In the genomic region with DNA sequence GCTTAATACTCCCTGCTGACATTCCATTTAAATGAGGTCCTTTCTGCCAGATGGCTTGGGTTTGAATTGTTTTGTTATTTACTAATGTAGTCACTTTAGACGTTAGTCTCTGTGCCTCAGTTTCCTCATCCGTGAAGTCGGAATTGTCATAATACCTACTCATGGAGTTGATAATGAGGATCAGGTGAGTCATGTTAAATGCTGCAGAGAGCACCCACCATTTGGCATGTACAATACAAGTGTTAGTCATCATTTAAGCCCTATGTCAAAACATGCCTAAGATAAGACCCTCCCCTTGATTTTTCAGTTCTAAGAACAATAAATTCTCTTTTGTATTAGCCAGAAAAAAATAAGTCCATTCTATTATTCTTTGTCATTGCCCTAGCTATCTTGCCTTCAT, we compare ENCODE assay signal across 17 cellular contexts.
DNase-seq lines count a peak whose midpoint lies in the region; ATAC-seq, FAIRE-seq and TF ChIP-seq lines count a peak whose summit lies in the region.
"Had no signal": no experiment of that assay in that cellular context is flagged by ENCODE, and none has a peak within 500 bp of the region (broad histone marks: within the 10 kb centered on the region; RNA-seq: fewer than 3 reads in every experiment).

No MANE protein-coding gene starts in this region.

- H3K9me3 ChIP-seq in iPS-20b (ENCODE audit: insufficient read depth, low read depth, low read length) (no peaks in the 10 kb centered on the region), right lobe of liver (no peaks in the 10 kb centered on the region), MG63 (no peaks in the 10 kb centered on the region), right atrium auricular region (no peaks in the 10 kb centered on the region)
- H3K9me3 ChIP-seq: BLaER1 treated with 17β-estradiol and CSF1 and Interleukin-3, amounts not matched to agents 10 nM and 100 nM had no signal

- FAIRE-seq in bronchial epithelial cell (lab: Jason Lieb, UNC) = no peak
- FAIRE-seq: GM12878, GM18507 had no signal

- H3K4me1 Mint-ChIP-seq in GM23338 = peaks cover 14% of the 10 kb centered on the region; the same call in 2 of the 3 replicates
- H3K4me1 Mint-ChIP-seq: CD4-positive, CD25-positive, alpha-beta regulatory T cell had no signal

- DNase-seq in GM23338 (ENCODE audit: low spot score) (no peak), KBM-7 (peak; percentile 66), bronchial epithelial cell (ENCODE audit: low read depth) (peak; percentile 3), right lobe of liver (no peak), MG63 (no peak), right atrium auricular region (ENCODE audit: low spot score) (no peak)
- DNase-seq: 8988T; CD4-positive, CD25-positive, alpha-beta regulatory T cell; DMS79; IMR-90 had no signal

- 0 out of 2 replicates have a peak, but pooled peaks cover 7% of the 10 kb centered on the region for H3F3A ChIP-seq in GM23338 (replicated peaks; ENCODE audit: low read depth)

- in situ Hi-C loops in KBM-7 (cut with MboI; ENCODE audit: low pct_unique_long_range_greater_than_20kb, low sequenced_read_pairs) = no loop called here

- no peak overlapping the region for H2AFZ ChIP-seq in GM23338

- TF ChIP-seq CTCF in GM23338 (conservative IDR thresholded peaks at IDR 0.05; ENCODE audit: low read depth in 2 of 2) (no peak), bronchial epithelial cell (IDR thresholded peaks at IDR 0.05; ENCODE audit: insufficient read depth, low read length, severe bottlenecking) (no peak), right lobe of liver (IDR thresholded peaks at IDR 0.05) (no peak), right atrium auricular region (IDR thresholded peaks at IDR 0.05) (no peak)

- no peaks in the 10 kb centered on the region for H3K9me3 Mint-ChIP-seq in GM23338
- H3K9me3 Mint-ChIP-seq: CD4-positive, CD25-positive, alpha-beta regulatory T cell had no signal

- H3K4me3 ChIP-seq in GM23338 (no peak overlapping the region), bronchial epithelial cell (ENCODE audit: low read depth, low read length) (no peak overlapping the region), iPS-20b (ENCODE audit: low read length) (peak overlapping the region; percentile 26; the same call in 1 of the 2 replicates), right lobe of liver (no peak overlapping the region), MG63 (no peak overlapping the region), right atrium auricular region (no peak overlapping the region)
- H3K4me3 ChIP-seq: BLaER1 treated with 17β-estradiol and CSF1 and Interleukin-3, amounts not matched to agents 10 nM and 100 nM; GM12878 had no signal

- H3K9me2 ChIP-seq in GM23338 (ENCODE audit: insufficient read depth) = no peaks in the 10 kb centered on the region

- H3K27ac Mint-ChIP-seq in GM23338 = peak overlapping the region; percentile 70; the same call in 1 of the 2 replicates
- H3K27ac Mint-ChIP-seq: CD4-positive, CD25-positive, alpha-beta regulatory T cell had no signal

- H3K27me3 Mint-ChIP-seq in GM23338 (ENCODE audit: insufficient read depth, low read depth, poor library complexity) = peaks cover 4% of the 10 kb centered on the region
- H3K27me3 Mint-ChIP-seq: CD4-positive, CD25-positive, alpha-beta regulatory T cell had no signal

- H3K36me3 Mint-ChIP-seq in GM23338 (ENCODE audit: low read depth) = peaks cover 14% of the 10 kb centered on the region; the same call in 2 of the 3 replicates
- H3K36me3 Mint-ChIP-seq: CD4-positive, CD25-positive, alpha-beta regulatory T cell had no signal

- no peaks in the 10 kb centered on the region for H3K36me3 ChIP-seq in GM23338 (ENCODE audit: insufficient read depth)
- H3K36me3 ChIP-seq in bronchial epithelial cell (ENCODE audit: control insufficient read depth, insufficient read depth, low read length) = no peaks in the 10 kb centered on the region
- peaks cover 38% of the 10 kb centered on the region for H3K36me3 ChIP-seq in iPS-20b (ENCODE audit: insufficient read depth, low read depth, low read length)
- no peaks in the 10 kb centered on the region for H3K36me3 ChIP-seq in right lobe of liver
- no peaks in the 10 kb centered on the region for H3K36me3 ChIP-seq in MG63
- no peaks in the 10 kb centered on the region for H3K36me3 ChIP-seq in right atrium auricular region
- H3K36me3 ChIP-seq: BLaER1 treated with 17β-estradiol and CSF1 and Interleukin-3, amounts not matched to agents 10 nM and 100 nM had no signal

- no peak overlapping the region for H3K9ac ChIP-seq in iPS-20b (ENCODE audit: low read depth, low read length)
- H3K9ac ChIP-seq: BLaER1 treated with 17β-estradiol and CSF1 and Interleukin-3, amounts not matched to agents 10 nM and 100 nM had no signal

- H3K79me2 ChIP-seq in GM23338 (replicated peaks; ENCODE audit: insufficient read depth) = peaks cover 33% of the 10 kb centered on the region

- intact Hi-C loops in right lobe of liver (cut with DNase I) = no loop called here

- peaks cover 12% of the 10 kb centered on the region for H3K4me1 ChIP-seq in GM23338 (ENCODE audit: insufficient read depth)
- H3K4me1 ChIP-seq in iPS-20b (ENCODE audit: insufficient read depth, low read length) = no peaks in the 10 kb centered on the region; the same call in 1 of the 2 replicates
- H3K4me1 ChIP-seq in right lobe of liver = no peaks in the 10 kb centered on the region
- H3K4me1 ChIP-seq in right atrium auricular region = no peaks in the 10 kb centered on the region
- H3K4me1 ChIP-seq: BLaER1 treated with 17β-estradiol and CSF1 and Interleukin-3, amounts not matched to agents 10 nM and 100 nM had no signal

- no peaks in the 10 kb centered on the region for H3K27me3 ChIP-seq in GM23338 (ENCODE audit: insufficient read depth)
- H3K27me3 ChIP-seq in bronchial epithelial cell (ENCODE audit: control insufficient read depth, insufficient read depth, low read length) = no peaks in the 10 kb centered on the region
- H3K27me3 ChIP-seq in iPS-20b (ENCODE audit: insufficient read depth, low read length) = no peaks in the 10 kb centered on the region
- H3K27me3 ChIP-seq in right lobe of liver = no peaks in the 10 kb centered on the region
- no peaks in the 10 kb centered on the region for H3K27me3 ChIP-seq in MG63
- no peaks in the 10 kb centered on the region for H3K27me3 ChIP-seq in right atrium auricular region

- 38% methylated on average over 3 of the region's 3 CpGs for WGBS in right lobe of liver (ENCODE audit: insufficient coverage, low coverage, low lambda C conversion rate, missing lambda C conversion rate)

- no peak for ATAC-seq in GM23338
- ATAC-seq in right lobe of liver = no peak
- no peak for ATAC-seq in GM18861 (IDR thresholded peaks at IDR 0.05; ENCODE audit: unreplicated experiment)
- ATAC-seq: GM12878, HCT116 had no signal

- H3K27ac ChIP-seq in GM23338 (ENCODE audit: low read depth) (peak overlapping the region; percentile 80; the same call in 1 of the 2 replicates), iPS-20b (ENCODE audit: low read length) (no peak overlapping the region), right lobe of liver (no peak overlapping the region), right atrium auricular region (no peak overlapping the region)
- H3K27ac ChIP-seq: BLaER1 treated with 17β-estradiol and CSF1 and Interleukin-3, amounts not matched to agents 10 nM and 100 nM; HL-60 had no signal

- no peak for TF ChIP-seq POLR2A in right lobe of liver (IDR thresholded peaks at IDR 0.05)

- no peaks in the 10 kb centered on the region for H4K20me1 ChIP-seq in GM23338 (replicated peaks; ENCODE audit: insufficient read depth)
- H4K20me1 ChIP-seq: BLaER1 treated with 17β-estradiol and CSF1 and Interleukin-3, amounts not matched to agents 10 nM and 100 nM had no signal

- no peak overlapping the region for H3K4me3 Mint-ChIP-seq in GM23338
- H3K4me3 Mint-ChIP-seq: CD4-positive, CD25-positive, alpha-beta regulatory T cell had no signal

- 0 out of 2 replicates have a peak overlapping the region, but pooled peaks have one; percentile 21 for H3K4me2 ChIP-seq in GM23338
- H3K4me2 ChIP-seq: BLaER1 treated with 17β-estradiol and CSF1 and Interleukin-3, amounts not matched to agents 10 nM and 100 nM had no signal

TF ChIP-seq in GM23338, 12 proteins besides CTCF, POLR2A, EP300 and RAD21 (continues in another document):
- TF ChIP-seq POLR2AphosphoS5 (IDR thresholded peaks at IDR 0.05; ENCODE audit: low read depth) = no peak
- no peak for TF ChIP-seq EZH2phosphoT487 (IDR thresholded peaks at IDR 0.05; ENCODE audit: unreplicated experiment)
- TF ChIP-seq CREB1 (CRISPR knock-in tag; IDR thresholded peaks at IDR 0.05; ENCODE audit: low read depth) = no peak
- TF ChIP-seq ZNF331 (CRISPR knock-in tag; IDR thresholded peaks at IDR 0.05; ENCODE audit: low read depth) = no peak
- no peak for TF ChIP-seq REST (IDR thresholded peaks at IDR 0.05; ENCODE audit: unreplicated experiment)
- no peak for TF ChIP-seq EZH2 (IDR thresholded peaks at IDR 0.05; ENCODE audit: low read depth, unreplicated experiment)

Comparison
In these comparisons a context has a peak if more than half of its experiments do, and no peak if none do; other contexts are left out.
1. DNase-seq: peak in KBM-7 (single experiment) and bronchial epithelial cell (single experiment); none in GM23338 (single experiment), right lobe of liver (0 of 3), MG63 (single experiment) and right atrium auricular region (single experiment).